20 cellular contexts compared by ENCODE assay signal in genomic region chr3:108474581-108474980, GRCh38. TPM values are rescaled to one million over a fixed set of nuclear protein-coding genes. Genes with fewer than 3 reads are reported as not detected.
"Had no signal": no experiment of that assay in that cellular context is flagged by ENCODE, and none has a peak within 500 bp of the region (broad histone marks: within the 10 kb centered on the region; RNA-seq: fewer than 3 reads in every experiment).

No MANE protein-coding gene starts in this region.

- H3K27me3 Mint-ChIP-seq: brain; memory B cell; stimulated activated memory B cell treated with anti-CD40 and anti-IgM and Interleukin-4, amounts not matched to agents 10 μg/mL and 1 μg/mL and 100 μg/mL, for 72 hours had no signal

- H3K9me3 ChIP-seq: adrenal gland, ovary, right lobe of liver, thoracic aorta, upper lobe of right lung had no signal

- H3K27me3 ChIP-seq: adrenal gland, neural progenitor cell, ovary, right lobe of liver, upper lobe of right lung had no signal

- H3K36me3 Mint-ChIP-seq: activated naive CD4-positive, alpha-beta T cell treated with anti-CD3 and anti-CD28 coated beads, Interleukin-2, amount 50 U/mL, for 72 hours; brain; immature natural killer cell; memory B cell; naive B cell; neural progenitor cell; stimulated activated memory B cell treated with anti-CD40 and anti-IgM and Interleukin-4, amounts not matched to agents 10 μg/mL and 1 μg/mL and 100 μg/mL, for 72 hours had no signal

- H3K4me3 Mint-ChIP-seq: brain; immature natural killer cell; memory B cell; naive B cell; neural progenitor cell; stimulated activated memory B cell treated with anti-CD40 and anti-IgM and Interleukin-4, amounts not matched to agents 10 μg/mL and 1 μg/mL and 100 μg/mL, for 72 hours; T-helper 17 cell had no signal

- H3K4me3 ChIP-seq: adrenal gland, coronary artery, neural progenitor cell, ovary, right lobe of liver, thoracic aorta, upper lobe of right lung had no signal

- H3K4me1 ChIP-seq: right lobe of liver, upper lobe of right lung had no signal

- H3K9me3 Mint-ChIP-seq: activated naive CD4-positive, alpha-beta T cell treated with anti-CD3 and anti-CD28 coated beads, Interleukin-2, amount 50 U/mL, for 72 hours; brain; immature natural killer cell; memory B cell; naive B cell; neural progenitor cell; stimulated activated memory B cell treated with anti-CD40 and anti-IgM and Interleukin-4, amounts not matched to agents 10 μg/mL and 1 μg/mL and 100 μg/mL, for 72 hours had no signal

- H2AFZ ChIP-seq: neural progenitor cell had no signal

- ATAC-seq: activated naive CD4-positive, alpha-beta T cell treated with anti-CD3 and anti-CD28 coated beads, Interleukin-2, amount 50 U/mL, for 72 hours; right lobe of liver; stimulated activated memory B cell treated with anti-CD40 and anti-IgM and Interleukin-4, amounts not matched to agents 10 μg/mL and 1 μg/mL and 100 μg/mL, for 72 hours; T-helper 17 cell; upper lobe of right lung had no signal

- H3K9ac ChIP-seq: neural progenitor cell had no signal

- H3K4me2 ChIP-seq: neural progenitor cell had no signal

- DNase-seq: activated CD4-positive, alpha-beta T cell treated with anti-CD3 and anti-CD28 coated beads, Interleukin-2, amount 50 U/mL, for 4 hours; activated gamma-delta T cell treated with Interleukin-2 at 50 U/mL for 16 hours; adrenal gland; central memory CD4-positive, alpha-beta T cell; erythroblast; immature natural killer cell; ovary; right lobe of liver; stimulated activated CD4-positive, alpha-beta T cell treated with anti-CD3 and anti-CD28 coated beads, Interleukin-4, amount 100 ng/mL, for 4 hours; T-helper 17 cell; upper lobe of right lung; WERI-Rb-1 had no signal

- H3K27ac Mint-ChIP-seq: activated naive CD4-positive, alpha-beta T cell treated with anti-CD3 and anti-CD28 coated beads, Interleukin-2, amount 50 U/mL, for 72 hours; immature natural killer cell; memory B cell; naive B cell; neural progenitor cell; stimulated activated memory B cell treated with anti-CD40 and anti-IgM and Interleukin-4, amounts not matched to agents 10 μg/mL and 1 μg/mL and 100 μg/mL, for 72 hours; T-helper 17 cell had no signal

- H3K36me3 ChIP-seq: adrenal gland, neural progenitor cell, ovary, right lobe of liver, thoracic aorta, upper lobe of right lung, WERI-Rb-1 had no signal

- H3K27ac ChIP-seq: adrenal gland, coronary artery, neural progenitor cell, ovary, right lobe of liver, thoracic aorta, upper lobe of right lung, WERI-Rb-1 had no signal

RNA-seq across cellular contexts. Expression of gene MYH15, which starts 35.8 kb away (rescaled TPM):
- total RNA-seq: right lobe of liver, T-helper 17 cell had no signal
- polyA plus RNA-seq: immature natural killer cell had no signal
